In the genomic region with DNA sequence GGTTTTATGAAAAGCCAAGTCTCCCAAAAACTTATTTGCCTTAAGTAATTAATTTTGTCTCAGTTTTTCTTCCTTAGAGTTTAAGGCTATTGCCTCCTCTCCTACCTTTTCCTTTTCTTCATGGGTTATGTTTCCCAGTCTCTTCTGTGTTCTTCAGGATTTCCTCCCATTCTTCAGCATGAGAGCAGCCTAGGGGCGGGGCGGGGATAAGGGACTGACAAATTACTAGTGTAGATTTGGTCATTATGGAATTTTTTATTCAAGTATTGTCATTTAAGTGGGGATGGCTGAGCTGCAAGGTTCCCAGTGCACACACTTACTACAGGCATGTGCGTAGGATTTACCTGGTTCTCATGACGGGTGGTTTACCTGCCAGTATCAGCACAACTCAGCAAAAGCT, we compare ENCODE assay signal across 17 cellular contexts. TPM values are rescaled to one million over a fixed set of nuclear protein-coding genes. Genes with fewer than 3 reads are reported as not detected.
DNase-seq lines count a peak whose midpoint lies in the region; ATAC-seq and TF ChIP-seq lines count a peak whose summit lies in the region.
"Had no signal": no experiment of that assay in that cellular context is flagged by ENCODE, and none has a peak within 500 bp of the region (broad histone marks: within the 10 kb centered on the region; RNA-seq: fewer than 3 reads in every experiment).

No MANE protein-coding gene starts in this region.

- H3K9ac ChIP-seq in smooth muscle cell (ENCODE audit: low read depth) = no peak overlapping the region

- peaks cover 0 to 10% (median 5%) of the 10 kb centered on the region in 3 donors for H3K36me3 Mint-ChIP-seq in immature natural killer cell

- peaks cover 74 to 78% of the 10 kb centered on the region in 2 donors for H3K4me1 Mint-ChIP-seq in immature natural killer cell

- H3K4me3 ChIP-seq in SJSA1 = no peak overlapping the region
- peak overlapping the region; percentile 27 for H3K4me3 ChIP-seq in coronary artery
- no peak overlapping the region for H3K4me3 ChIP-seq in smooth muscle cell

- DNase-seq in SJSA1 (ENCODE audit: low read depth in 1 of 2, low spot score in 2 of 2) (no peak), coronary artery (ENCODE audit: low spot score) (no peak), immature natural killer cell (no peak), smooth muscle cell (lab: John Stamatoyannopoulos, UW; ENCODE audit: unreplicated experiment) (no peak), T-helper 9 cell (no peak), T1000 (lab: John Stamatoyannopoulos, UW) (no peak)
- DNase-seq: activated CD8-positive, alpha-beta memory T cell treated with anti-CD3 and anti-CD28 coated beads, Interleukin-2, amount 50 U/mL, for 48 hours; amniotic stem cell; DND-41; hypothalamus; MM.1S; NCI-H2081; stimulated activated naive CD4-positive, alpha-beta T cell treated with Interleukin-2 at 50 U/mL for 16 hours had no signal

- H3K27me3 ChIP-seq in SJSA1 (replicated peaks) = no peaks in the 10 kb centered on the region
- no peaks in the 10 kb centered on the region for H3K27me3 ChIP-seq in smooth muscle cell (ENCODE audit: low read depth)

- no peak overlapping the region for H3K4me3 Mint-ChIP-seq in immature natural killer cell

- H3K36me3 ChIP-seq in SJSA1 (peaks cover 91% of the 10 kb centered on the region), smooth muscle cell (ENCODE audit: low read depth) (peaks cover 13% of the 10 kb centered on the region)

- 0 out of 2 replicates have a peak overlapping the region, but pooled peaks have one; percentile 19 for H3K27ac ChIP-seq in SJSA1
- H3K27ac ChIP-seq in coronary artery = peak overlapping the region; percentile 17 to 66
- H3K27ac ChIP-seq in smooth muscle cell (ENCODE audit: low read depth) = peak overlapping the region; percentile 12
- H3K27ac ChIP-seq: C4-2B had no signal

- no peaks in the 10 kb centered on the region for H3K9me3 Mint-ChIP-seq in immature natural killer cell

- H3K27me3 Mint-ChIP-seq in immature natural killer cell (ENCODE audit: low read depth in 3 of 3) = peaks cover 0 to 6% (median 0%) of the 10 kb centered on the region in 3 donors

- no peaks in the 10 kb centered on the region for H3K9me3 ChIP-seq in SJSA1 (replicated peaks)
- H3K9me3 ChIP-seq in smooth muscle cell (replicated peaks; ENCODE audit: low read depth) = no peaks in the 10 kb centered on the region

- H3K27ac Mint-ChIP-seq in immature natural killer cell = peak overlapping the region in 5 of 6 donors; percentile 12 to 80 (median 62)

- no peaks in the 10 kb centered on the region for H3K4me1 ChIP-seq in SJSA1 (replicated peaks)
- no peaks in the 10 kb centered on the region for H3K4me1 ChIP-seq in smooth muscle cell (ENCODE audit: low read depth)

- no peak for ATAC-seq in GM19351 (IDR thresholded peaks at IDR 0.05; ENCODE audit: unreplicated experiment)
- ATAC-seq: esophagus mucosa, Panc1 had no signal

- 97% methylated on average over 4 of the region's 4 CpGs for WGBS in smooth muscle cell (ENCODE audit: low lambda C conversion rate)

- no peak overlapping the region for H2AFZ ChIP-seq in smooth muscle cell (ENCODE audit: low read depth)

- TF ChIP-seq CTCF in coronary artery (IDR thresholded peaks at IDR 0.05) (no peak), smooth muscle cell (IDR thresholded peaks at IDR 0.05; ENCODE audit: borderline replicate concordance, insufficient read depth, poor library complexity, severe bottlenecking) (no peak)

- H4K20me1 ChIP-seq in smooth muscle cell (ENCODE audit: low read depth) = peaks cover 95% of the 10 kb centered on the region

- H3K79me2 ChIP-seq in smooth muscle cell (ENCODE audit: low read depth) = peaks cover 98% of the 10 kb centered on the region

- no peaks in the 10 kb centered on the region for H3F3A ChIP-seq in smooth muscle cell (ENCODE audit: low read depth)

- H3K4me2 ChIP-seq in smooth muscle cell = no peak overlapping the region

RNA-seq across cellular contexts. Expression of a gene that starts 35.2 kb away (rescaled TPM):
- 10.2 and 21.3 TPM in 2 replicates for total RNA-seq in SJSA1 (2014; rRNA removed; shearing (Covaris generic))
- 10 to 100 TPM in 2 of 3 donors, 1 to 10 TPM in 1; 9.8 to 20.0 (median 13.7) TPM for polyA plus RNA-seq in immature natural killer cell
- 9.9 and 13.8 TPM in 2 replicates for total RNA-seq in smooth muscle cell
- 8.7 and 9.4 TPM in 2 replicates for polyA plus RNA-seq in smooth muscle cell

RNA-seq across cellular contexts. Expression of a gene that starts 56.7 kb away (rescaled TPM):
- total RNA-seq in SJSA1 (2014; rRNA removed; shearing (Covaris generic)) = 22.2 and 23.4 TPM in 2 replicates
- polyA plus RNA-seq in immature natural killer cell (10 to 100 TPM in 2 of 3 donors, 1 to 10 TPM in 1; 7.1 to 34.6 (median 16.0) TPM), smooth muscle cell (17.5 and 24.9 TPM in 2 replicates)
- total RNA-seq in smooth muscle cell = 30.4 and 33.1 TPM in 2 replicates
